24 cellular contexts compared by ENCODE assay signal in genomic region chr13:33369073-33369472, GRCh38.
A peak's percentile ranks its signal among the peaks of the same experiment; 100 is the strongest.
DNase-seq lines count a peak whose midpoint lies in the region; ATAC-seq, FAIRE-seq and TF ChIP-seq lines count a peak whose summit lies in the region.
"Had no signal": no experiment of that assay in that cellular context is flagged by ENCODE, and none has a peak within 500 bp of the region (broad histone marks: within the 10 kb centered on the region; RNA-seq: fewer than 3 reads in every experiment).

No MANE protein-coding gene starts in this region.

- CTCF ChIA-PET in SK-N-SH (lab: Yijun Ruan, JAX), result interaction anchor here (0.5 to 1.5 kb wide), 3 partner anchors 14 to 391 kb away, joined by 3 to 5 read pairs (median 4); no protein-coding TSS in a partner anchor
- CTCF ChIA-PET in K562 (lab: Yijun Ruan, JAX; ENCODE audit: low intra/inter-chr PET ratio), result no interaction called here

- no peak overlapping the region for H2AFZ ChIP-seq in SK-N-SH (ENCODE audit: low read depth)
- H2AFZ ChIP-seq in K562 (ENCODE audit: low read depth, low read length), result no peak overlapping the region

- POLR2A ChIA-PET in SK-N-SH (lab: Yijun Ruan, JAX), result no interaction called here
- POLR2A ChIA-PET in K562 (lab: Yijun Ruan, JAX), result interaction anchor here (1.0 kb wide), 1 partner anchor 14 kb away, joined by 3 read pairs; no protein-coding TSS in a partner anchor

- ATAC-seq in SK-N-SH treated with all-trans-retinoic acid at 6 μM for 48 hours, result no peak
- no peak for ATAC-seq in K562
- ATAC-seq: GM12878, PC-3 had no signal

- H3K36me3 Mint-ChIP-seq in glutamatergic neuron (ENCODE audit: unreplicated experiment), result no peaks in the 10 kb centered on the region
- H3K36me3 Mint-ChIP-seq: IgD-negative memory B cell had no signal

- no peaks in the 10 kb centered on the region for H3K4me1 Mint-ChIP-seq in glutamatergic neuron (ENCODE audit: low read depth, unreplicated experiment)

- TF ChIP-seq RAD21 in SK-N-SH (IDR thresholded peaks at IDR 0.05; ENCODE audit: low read length) (no peak), K562 (CRISPR knock-in tag; conservative IDR thresholded peaks at IDR 0.05 in 1 of 2, IDR thresholded peaks at IDR 0.05 in 1 of 2) (no peak)

- H3K27me3 Mint-ChIP-seq in glutamatergic neuron (ENCODE audit: unreplicated experiment), result no peaks in the 10 kb centered on the region
- H3K27me3 Mint-ChIP-seq: CD4-positive, alpha-beta T cell had no signal

- no peaks in the 10 kb centered on the region for H3K9me3 ChIP-seq in SK-N-SH
- H3K9me3 ChIP-seq in K562 (replicated peaks; ENCODE audit: control insufficient read depth, insufficient read depth, low read depth, low read length), result no peaks in the 10 kb centered on the region
- H3K9me3 ChIP-seq: BE2C had no signal

- TF ChIP-seq EP300 in SK-N-SH (IDR thresholded peaks at IDR 0.05; ENCODE audit: borderline replicate concordance in 1 of 2, low read depth in 1 of 2, low read length in 1 of 2), result no peak
- no peak for TF ChIP-seq EP300 in K562 (IDR thresholded peaks at IDR 0.05; ENCODE audit: low read length)

- no peak overlapping the region for H3K9ac ChIP-seq in SK-N-SH
- no peak overlapping the region for H3K9ac ChIP-seq in K562 (ENCODE audit: insufficient read depth in 1 of 2, low read depth in 2 of 2, low read length in 2 of 2)

- WGBS in SK-N-SH (ENCODE audit: low lambda C conversion rate), result 74% methylated on average over 3 of the region's 3 CpGs
- WGBS in K562 (ENCODE audit: insufficient coverage, low coverage, missing lambda C conversion rate), result 4% methylated on average over 3 of the region's 3 CpGs

- H3K4me3 Mint-ChIP-seq in glutamatergic neuron (ENCODE audit: unreplicated experiment), result no peak overlapping the region
- H3K4me3 Mint-ChIP-seq: CD4-positive, alpha-beta T cell; IgD-negative memory B cell had no signal

- H3K4me3 ChIP-seq in SK-N-SH (ENCODE audit: low read depth in 2 of 2, low read length in 1 of 2) (no peak overlapping the region), K562 (no peak overlapping the region)
- H3K4me3 ChIP-seq: GM12878, SK-N-MC had no signal

- TF ChIP-seq CTCF in SK-N-SH (IDR thresholded peaks at IDR 0.05) (no peak), K562 (IDR thresholded peaks at IDR 0.05 in 2 of 3, conservative IDR thresholded peaks at IDR 0.05 in 1 of 3; ENCODE audit: insufficient read depth in 2 of 3, low read depth in 1 of 3, low read length in 3 of 3) (no peak), glutamatergic neuron (IDR thresholded peaks at IDR 0.05; ENCODE audit: partially characterized antibody, unreplicated experiment) (no peak)

- no peaks in the 10 kb centered on the region for H3K79me2 ChIP-seq in SK-N-SH (ENCODE audit: insufficient read depth)
- H3K79me2 ChIP-seq in K562 (ENCODE audit: control insufficient read depth, insufficient read depth, low read length), result no peaks in the 10 kb centered on the region

- H3K4me1 ChIP-seq in SK-N-SH (ENCODE audit: control insufficient read depth in 1 of 2, insufficient read depth in 2 of 2, low read depth in 1 of 2, low read length in 1 of 2), result peaks cover 0 to 6% of the 10 kb centered on the region in 2 experiments; a peak in 3 of 4 replicates
- no peaks in the 10 kb centered on the region; a peak in 1 of 5 replicates for H3K4me1 ChIP-seq in K562 (replicated peaks in 1 of 2; ENCODE audit: control insufficient read depth in 2 of 2, insufficient read depth in 2 of 2, low read length in 2 of 2)

- in situ Hi-C loops in K562 (cut with MboI), result no loop called here

- no peak for TF ChIP-seq POLR2A in K562 (conservative IDR thresholded peaks at IDR 0.05)
- TF ChIP-seq POLR2A in H54 (IDR thresholded peaks at IDR 0.05; ENCODE audit: low read depth, low read length), result no peak

- no peaks in the 10 kb centered on the region for H3K9me2 ChIP-seq in SK-N-SH

- H3K9me3 Mint-ChIP-seq in glutamatergic neuron (ENCODE audit: unreplicated experiment), result no peaks in the 10 kb centered on the region
- H3K9me3 Mint-ChIP-seq: CD4-positive, alpha-beta T cell; IgD-negative memory B cell had no signal

- no peaks in the 10 kb centered on the region for H3F3A ChIP-seq in SK-N-SH (replicated peaks; ENCODE audit: insufficient read depth)

- no TSS peak for BruUV-seq in K562 (replicated peaks; lab: Mats Ljungman, UMichigan)

- no peak overlapping the region for H3K27ac Mint-ChIP-seq in glutamatergic neuron (ENCODE audit: unreplicated experiment)
- H3K27ac Mint-ChIP-seq: CD4-positive, alpha-beta T cell; IgD-negative memory B cell had no signal

- intact Hi-C loops in K562 (cut with micrococcal nuclease), result no loop called here

- H3K27ac ChIP-seq in SK-N-SH (ENCODE audit: low read depth in 2 of 2, low read length in 1 of 2) (no peak overlapping the region), K562 (ENCODE audit: extremely low read depth, low read depth, low read length) (no peak overlapping the region)
- H3K27ac ChIP-seq: SK-N-MC had no signal

- H3K27me3 ChIP-seq in SK-N-SH (ENCODE audit: insufficient read depth) (no peaks in the 10 kb centered on the region), K562 (ENCODE audit: control insufficient read depth in 2 of 2, insufficient read depth in 2 of 2, low read length in 2 of 2) (no peaks in the 10 kb centered on the region)
- H3K27me3 ChIP-seq: BE2C had no signal

- H3K4me2 ChIP-seq in SK-N-SH (no peak overlapping the region), K562 (ENCODE audit: insufficient read depth, low read length) (no peak overlapping the region)

- DNase-seq in SK-N-SH, result no peak
- DNase-seq in NCI-H1092 (lab: John Stamatoyannopoulos, UW), result peak; percentile 43
- no peak for DNase-seq in K562 (ENCODE audit: extremely low read depth in 1 of 4, low spot score in 3 of 4)
- no peak for DNase-seq in glutamatergic neuron
- no peak for DNase-seq in urothelium cell line (ENCODE audit: low spot score)
- DNase-seq in H54 (ENCODE audit: insufficient read length, low spot score), result no peak
- DNase-seq: BE2C; CD4-positive, alpha-beta T cell; COR-L47; DND-41; HCEC 1CT; Kasumi-1; NCI-H146; NCI-H2029; NCI-H2171; NCI-H446; NCI-H526; PC-3; SHP77 had no signal

- no peaks in the 10 kb centered on the region for H3K9me1 ChIP-seq in K562 (ENCODE audit: control insufficient read depth, insufficient read depth, low read length)

- no peak for FAIRE-seq in K562 (lab: Jason Lieb, UNC)
- no peak for FAIRE-seq in urothelium cell line (lab: Jason Lieb, UNC)
- FAIRE-seq in H54 (lab: Jason Lieb, UNC), result no peak
- FAIRE-seq: A204.1, GM12878 had no signal

- H3K36me3 ChIP-seq in SK-N-SH (replicated peaks in 1 of 2; ENCODE audit: control insufficient read depth in 1 of 2, insufficient read depth in 2 of 2, low read length in 1 of 2) (no peaks in the 10 kb centered on the region), K562 (ENCODE audit: control insufficient read depth, insufficient read depth, low read length) (no peaks in the 10 kb centered on the region)
- H3K36me3 ChIP-seq: BE2C had no signal

- H4K20me1 ChIP-seq in SK-N-SH (ENCODE audit: insufficient read depth) (no peaks in the 10 kb centered on the region), K562 (replicated peaks; ENCODE audit: control insufficient read depth, insufficient read depth, low read length) (no peaks in the 10 kb centered on the region)

TF ChIP-seq in SK-N-SH treated with all-trans-retinoic acid at 6 μM for 48 hours, 23 proteins besides CTCF, POLR2A, EP300 and RAD21:
- TF ChIP-seq ZNF8 (CRISPR knock-in tag; IDR thresholded peaks at IDR 0.05), result peak; percentile 49
- no peak for TF ChIP-seq ZC3H10 (CRISPR knock-in tag; IDR thresholded peaks at IDR 0.05)

TF ChIP-seq in SK-N-SH, 30 proteins besides CTCF, POLR2A, EP300 and RAD21 (continues in another document):
- TF ChIP-seq MAX (IDR thresholded peaks at IDR 0.05; ENCODE audit: low read depth) (no peak), USF1 (IDR thresholded peaks at IDR 0.05; ENCODE audit: borderline replicate concordance, low read depth) (no peak), SIN3A (IDR thresholded peaks at IDR 0.05; ENCODE audit: borderline replicate concordance, low read depth, low read length) (no peak), FOSL2 (IDR thresholded peaks at IDR 0.05; ENCODE audit: borderline replicate concordance, low read depth) (no peak), TAF1 (IDR thresholded peaks at IDR 0.05; ENCODE audit: borderline replicate concordance, low read depth, low read length) (no peak), TEAD4 (IDR thresholded peaks at IDR 0.05; ENCODE audit: borderline replicate concordance, insufficient read depth) (no peak), GATA2 (CRISPR knock-in tag; IDR thresholded peaks at IDR 0.05) (no peak), CHD2 (IDR thresholded peaks at IDR 0.05; ENCODE audit: low read length, partially characterized antibody) (no peak)

TF ChIP-seq in K562, 482 proteins besides CTCF, POLR2A, EP300 and RAD21:
- no peak for TF ChIP-seq HNRNPLL (IDR thresholded peaks at IDR 0.05; ENCODE audit: low read depth, low read length, poor library complexity, severe bottlenecking)
- TF ChIP-seq NRF1 (conservative IDR thresholded peaks at IDR 0.05 in 1 of 2, IDR thresholded peaks at IDR 0.05 in 1 of 2), result no peak
- no peak for TF ChIP-seq FOXP4 (CRISPR knock-in tag; IDR thresholded peaks at IDR 0.05; ENCODE audit: borderline replicate concordance)
- TF ChIP-seq HDAC3 (IDR thresholded peaks at IDR 0.05; ENCODE audit: borderline replicate concordance, partially characterized antibody), result no peak
- TF ChIP-seq PTTG1 (tag; IDR thresholded peaks at IDR 0.05; ENCODE audit: low read depth), result no peak
- peak; percentile 7; the same call in 1 of the 2 replicates for TF ChIP-seq C11orf30 (IDR thresholded peaks at IDR 0.05; ENCODE audit: low read depth)
TF ChIP-seq in K562: peak in this region for 1.
